ENCODE assay signal across 19 cellular contexts in the genomic region with DNA sequence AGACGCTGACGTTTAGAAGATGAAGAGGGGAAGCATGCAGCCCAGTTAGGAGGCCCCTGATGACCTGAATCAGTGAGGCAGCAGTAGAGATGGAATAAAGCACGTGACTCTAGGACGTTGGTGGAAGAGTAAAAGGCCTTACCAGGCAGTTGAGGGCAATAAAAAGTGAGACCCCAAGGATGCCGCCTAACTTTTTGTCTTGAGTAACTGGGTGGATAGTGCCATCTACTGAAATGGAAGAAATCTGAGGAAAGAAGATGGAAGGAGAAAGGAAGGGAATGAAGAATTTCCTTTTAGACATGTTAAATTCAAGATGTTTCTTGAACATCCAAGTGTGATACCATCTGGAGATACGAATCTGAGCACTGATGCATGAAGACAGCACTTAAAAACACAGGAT.
A peak's percentile ranks its signal among the peaks of the same experiment; 100 is the strongest.
DNase-seq lines count a peak whose midpoint lies in the region; FAIRE-seq and TF ChIP-seq lines count a peak whose summit lies in the region.
"Had no signal": no experiment of that assay in that cellular context is flagged by ENCODE, and none has a peak within 500 bp of the region (broad histone marks: within the 10 kb centered on the region; RNA-seq: fewer than 3 reads in every experiment).

No MANE protein-coding gene starts in this region.

- peak overlapping the region; percentile 68 for H3K27ac ChIP-seq in iPS-20b (ENCODE audit: low read length)
- no peak overlapping the region for H3K27ac ChIP-seq in adrenal gland
- H3K27ac ChIP-seq: A549, C4-2B, Peyer's patch had no signal

- no peak overlapping the region for H3K4me3 ChIP-seq in BE2C (ENCODE audit: low read depth, low read length)
- no peak overlapping the region for H3K4me3 ChIP-seq in iPS-20b (ENCODE audit: low read length)
- H3K4me3 ChIP-seq in adrenal gland, result no peak overlapping the region
- H3K4me3 ChIP-seq: A549, HAP-1, Peyer's patch had no signal

- no peaks in the 10 kb centered on the region for H3K27me3 ChIP-seq in BE2C
- no peaks in the 10 kb centered on the region for H3K27me3 ChIP-seq in iPS-20b (ENCODE audit: insufficient read depth, low read length)
- no peaks in the 10 kb centered on the region for H3K27me3 ChIP-seq in adrenal gland
- H3K27me3 ChIP-seq: Peyer's patch had no signal

- peaks cover 12% of the 10 kb centered on the region for H3K36me3 Mint-ChIP-seq in HFFc6 (ENCODE audit: low read depth)

- TF ChIP-seq POLR2A in adrenal gland (IDR thresholded peaks at IDR 0.05), result no peak

- no peaks in the 10 kb centered on the region for H3K27me3 Mint-ChIP-seq in HFFc6 (ENCODE audit: insufficient read depth)

- TF ChIP-seq CTCF in BE2C (IDR thresholded peaks at IDR 0.05; ENCODE audit: low read depth, low read length) (peak; percentile 54), HFFc6 (IDR thresholded peaks at IDR 0.05) (peak; percentile 17; the same call in 1 of the 2 replicates), adrenal gland (IDR thresholded peaks at IDR 0.05) (no peak)

- POLR2A ChIA-PET in HEK293T (lab: Yijun Ruan, JAX), result no interaction called here

- no peak for FAIRE-seq in GM19239 (lab: Jason Lieb, UNC)
- FAIRE-seq: A549 had no signal

- H3K9me3 ChIP-seq in BE2C, result no peaks in the 10 kb centered on the region
- H3K9me3 ChIP-seq in iPS-20b (ENCODE audit: insufficient read depth, low read depth, low read length), result no peaks in the 10 kb centered on the region
- no peaks in the 10 kb centered on the region for H3K9me3 ChIP-seq in adrenal gland (replicated peaks in 1 of 3)
- H3K9me3 ChIP-seq: A549, HAP-1, Peyer's patch had no signal

- intact Hi-C loops in adrenal gland (cut with DNase I), result no loop called here

- H3K36me3 ChIP-seq in BE2C (no peaks in the 10 kb centered on the region), iPS-20b (ENCODE audit: insufficient read depth, low read depth, low read length) (no peaks in the 10 kb centered on the region), adrenal gland (replicated peaks in 1 of 2) (no peaks in the 10 kb centered on the region)
- H3K36me3 ChIP-seq: HAP-1, Peyer's patch had no signal

- 0 out of 2 replicates have a peak, but pooled peaks cover 3% of the 10 kb centered on the region for H3K9me3 Mint-ChIP-seq in HFFc6

- no peak overlapping the region for H3K4me3 Mint-ChIP-seq in HFFc6

- H3K4me1 ChIP-seq in BE2C (peaks cover 14% of the 10 kb centered on the region; the same call in 1 of the 2 replicates), iPS-20b (ENCODE audit: insufficient read depth, low read length) (peaks cover 31% of the 10 kb centered on the region; the same call in 1 of the 2 replicates), adrenal gland (replicated peaks in 1 of 2) (peaks cover 0 to 5% of the 10 kb centered on the region in 2 donors)
- H3K4me1 ChIP-seq: A549, Peyer's patch had no signal

- WGBS in adrenal gland, 4 donors, result 88 to 95% (median 90%) methylated on average over 6 of the region's 6 CpGs

- H3K4me1 Mint-ChIP-seq in HFFc6 (ENCODE audit: low read depth), result peaks cover 18% of the 10 kb centered on the region

- DNase-seq in BE2C (no peak), HFFc6 (no peak), NCI-H69 (lab: John Stamatoyannopoulos, UW) (peak; percentile 25), HK-2 (ENCODE audit: unreplicated experiment) (no peak), GM19239 (ENCODE audit: insufficient read length, low spot score) (no peak), adrenal gland (no peak), HEK293T (ENCODE audit: extremely low spot score) (no peak)
- DNase-seq: EL, KG1, NCI-H1092, NCI-H146, NCI-H2081, NCI-H345, NCI-H774, Peyer's patch had no signal

- CTCF ChIA-PET in HEK293T (lab: Yijun Ruan, JAX), result no interaction called here

- H3K27ac Mint-ChIP-seq in HFFc6, result no peak overlapping the region

- no peak overlapping the region for H3K9ac ChIP-seq in iPS-20b (ENCODE audit: low read depth, low read length)

TF ChIP-seq in HEK293T, 16 proteins besides CTCF, POLR2A, EP300 and RAD21:
- no peak for TF ChIP-seq BHLHE40 (IDR thresholded peaks at IDR 0.05; ENCODE audit: borderline replicate concordance)
- TF ChIP-seq, protein P1, sequence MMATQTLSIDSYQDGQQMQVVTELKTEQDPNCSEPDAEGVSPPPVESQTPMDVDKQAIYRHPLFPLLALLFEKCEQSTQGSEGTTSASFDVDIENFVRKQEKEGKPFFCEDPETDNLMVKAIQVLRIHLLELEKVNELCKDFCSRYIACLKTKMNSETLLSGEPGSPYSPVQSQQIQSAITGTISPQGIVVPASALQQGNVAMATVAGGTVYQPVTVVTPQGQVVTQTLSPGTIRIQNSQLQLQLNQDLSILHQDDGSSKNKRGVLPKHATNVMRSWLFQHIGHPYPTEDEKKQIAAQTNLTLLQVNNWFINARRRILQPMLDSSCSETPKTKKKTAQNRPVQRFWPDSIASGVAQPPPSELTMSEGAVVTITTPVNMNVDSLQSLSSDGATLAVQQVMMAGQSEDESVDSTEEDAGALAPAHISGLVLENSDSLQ (IDR thresholded peaks at IDR 0.05), result no peak
- TF ChIP-seq FOXK2 (IDR thresholded peaks at IDR 0.05), result no peak
- TF ChIP-seq LEF1 (IDR thresholded peaks at IDR 0.05; ENCODE audit: borderline replicate concordance), result no peak
- no peak for TF ChIP-seq ZNF384 (IDR thresholded peaks at IDR 0.05)
- TF ChIP-seq ARNT (IDR thresholded peaks at IDR 0.05), result no peak
- no peak for TF ChIP-seq SP1 (IDR thresholded peaks at IDR 0.05)
- TF ChIP-seq NFRKB (IDR thresholded peaks at IDR 0.05), result no peak
- TF ChIP-seq CTBP1 (IDR thresholded peaks at IDR 0.05; ENCODE audit: borderline replicate concordance), result no peak
TF ChIP-seq in HEK293T: peak in this region for 0.

Comparison
In these comparisons a context has a peak if more than half of its experiments do, and no peak if none do; other contexts are left out.
1. CTCF ChIP-seq: peak in BE2C (single experiment) and HFFc6 (single experiment); none in adrenal gland (0 of 6).